Comparison of ENCODE assay signal across 18 cellular contexts in genomic region chr12:115051378-115051777, GRCh38.
A peak's percentile ranks its signal among the peaks of the same experiment; 100 is the strongest.
DNase-seq lines count a peak whose midpoint lies in the region; ATAC-seq and TF ChIP-seq lines count a peak whose summit lies in the region.
"Had no signal": no experiment of that assay in that cellular context is flagged by ENCODE, and none has a peak within 500 bp of the region (broad histone marks: within the 10 kb centered on the region; RNA-seq: fewer than 3 reads in every experiment).

No MANE protein-coding gene starts in this region.

- DNase-seq in NCI-H510A treated with DMSO at 0.1 percent for 48 hours (lab: John Stamatoyannopoulos, UW): peak; percentile 18
- no peak for DNase-seq in NCI-H510A (lab: John Stamatoyannopoulos, UW)
- peak; percentile 13 for DNase-seq in SK-N-DZ (ENCODE audit: low spot score)
- DNase-seq in esophagus muscularis mucosa (ENCODE audit: extremely low spot score): peak; percentile 72
- DNase-seq in nephron progenitor cell: peak; percentile 16
- DNase-seq in GM10248 (ENCODE audit: extremely low spot score): no peak
- DNase-seq in activated CD8-positive, alpha-beta memory T cell treated with anti-CD3 and anti-CD28 coated beads, Interleukin-2, amount 50 U/mL, for 4 hours: no peak
- DNase-seq: C1 segment of cervical spinal cord; Calu3; CD4-positive, alpha-beta memory T cell; COR-L47; DMS153; DND-41; H9 had no signal

- intact Hi-C loops in esophagus muscularis mucosa (cut with DNase I): no loop called here

- H3K4me3 ChIP-seq in esophagus muscularis mucosa: no peak overlapping the region
- H3K4me3 ChIP-seq: GM12878, GM23338 had no signal

- WGBS in esophagus muscularis mucosa: 50% methylated on average over 5 of the region's 5 CpGs

- no peak for TF ChIP-seq POLR2A in esophagus muscularis mucosa (IDR thresholded peaks at IDR 0.05; ENCODE audit: low read depth)

- no peaks in the 10 kb centered on the region for H3K27me3 ChIP-seq in esophagus muscularis mucosa

- CTCF ChIA-PET in GM10248 (lab: Yijun Ruan, JAX): no interaction called here

- no peak for ATAC-seq in GM21360 (IDR thresholded peaks at IDR 0.05; ENCODE audit: unreplicated experiment)
- ATAC-seq: GM12878, GM23338, HCT116 had no signal

- H3K9me3 ChIP-seq in esophagus muscularis mucosa: no peaks in the 10 kb centered on the region

- H3K4me1 Mint-ChIP-seq in nephron progenitor cell: peaks cover 45% of the 10 kb centered on the region
- H3K4me1 Mint-ChIP-seq: CD4-positive, alpha-beta memory T cell had no signal

- no peak overlapping the region for H3K4me3 Mint-ChIP-seq in nephron progenitor cell
- H3K4me3 Mint-ChIP-seq: CD4-positive, alpha-beta memory T cell; GM23338; H9 had no signal

- H3K27me3 Mint-ChIP-seq in nephron progenitor cell (ENCODE audit: low read depth, poor library complexity): no peaks in the 10 kb centered on the region
- H3K27me3 Mint-ChIP-seq: CD4-positive, alpha-beta memory T cell had no signal

- no peaks in the 10 kb centered on the region for H3K36me3 Mint-ChIP-seq in nephron progenitor cell (ENCODE audit: low read depth)
- H3K36me3 Mint-ChIP-seq: CD4-positive, alpha-beta memory T cell had no signal

- no peak overlapping the region for H3K27ac ChIP-seq in esophagus muscularis mucosa (replicated peaks in 1 of 4)

- no peak overlapping the region for H3K27ac Mint-ChIP-seq in nephron progenitor cell
- H3K27ac Mint-ChIP-seq: CD4-positive, alpha-beta memory T cell; GM23338; H9 had no signal

- no peak for TF ChIP-seq EP300 in esophagus muscularis mucosa (IDR thresholded peaks at IDR 0.05)

- TF ChIP-seq CTCF in esophagus muscularis mucosa (IDR thresholded peaks at IDR 0.05) (no peak), nephron progenitor cell (IDR thresholded peaks at IDR 0.05) (no peak), GM10248 (IDR thresholded peaks at IDR 0.05; ENCODE audit: control extremely low read depth, extremely low read depth, low read depth, missing control alignments) (no peak)

- no peaks in the 10 kb centered on the region for H3K36me3 ChIP-seq in esophagus muscularis mucosa

- no peaks in the 10 kb centered on the region for H3K4me1 ChIP-seq in esophagus muscularis mucosa

- POLR2A ChIA-PET in GM10248 (lab: Yijun Ruan, JAX): no interaction called here

- H3K9me3 Mint-ChIP-seq in nephron progenitor cell: no peaks in the 10 kb centered on the region
- H3K9me3 Mint-ChIP-seq: H9 had no signal

Comparison
In these comparisons a context has a peak if more than half of its experiments do, and no peak if none do; other contexts are left out.
1. DNase-seq: peak in NCI-H510A treated with DMSO at 0.1 percent for 48 hours (single experiment), SK-N-DZ (single experiment), esophagus muscularis mucosa (single experiment) and nephron progenitor cell (single experiment); none in NCI-H510A (single experiment), GM10248 (single experiment) and activated CD8-positive, alpha-beta memory T cell treated with anti-CD3 and anti-CD28 coated beads, Interleukin-2, amount 50 U/mL, for 4 hours (single experiment).